1 cellular context compared by ENCODE assay signal in the genomic region with DNA sequence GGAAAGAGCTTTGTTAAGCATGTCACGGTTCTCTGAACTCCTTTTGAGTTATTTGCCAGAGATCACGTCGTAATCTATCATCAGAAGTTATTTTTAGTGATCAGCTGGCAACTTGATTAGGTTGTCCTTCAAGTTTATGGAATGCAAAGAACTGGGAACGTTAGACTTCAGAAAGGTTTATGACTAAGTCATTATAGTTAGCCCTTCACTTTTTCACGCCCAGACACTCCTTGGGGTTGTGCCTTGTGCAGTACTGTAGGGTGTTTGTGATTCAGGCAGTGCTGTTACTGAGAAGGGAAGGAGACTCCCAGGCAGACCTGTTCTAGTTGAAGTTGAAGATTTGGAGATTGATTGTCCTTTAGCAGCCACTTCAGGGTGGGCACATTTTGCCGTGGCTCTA.
TF ChIP-seq lines count a peak whose summit lies in the region.

No MANE protein-coding gene starts in this region.

TF ChIP-seq in GM23338, 12 proteins besides CTCF, POLR2A, EP300 and RAD21:
- TF ChIP-seq JUNB (IDR thresholded peaks at IDR 0.05; ENCODE audit: unreplicated experiment) = no peak
- TF ChIP-seq STAT1 (IDR thresholded peaks at IDR 0.05; ENCODE audit: unreplicated experiment) = no peak
- TF ChIP-seq, protein P1, sequence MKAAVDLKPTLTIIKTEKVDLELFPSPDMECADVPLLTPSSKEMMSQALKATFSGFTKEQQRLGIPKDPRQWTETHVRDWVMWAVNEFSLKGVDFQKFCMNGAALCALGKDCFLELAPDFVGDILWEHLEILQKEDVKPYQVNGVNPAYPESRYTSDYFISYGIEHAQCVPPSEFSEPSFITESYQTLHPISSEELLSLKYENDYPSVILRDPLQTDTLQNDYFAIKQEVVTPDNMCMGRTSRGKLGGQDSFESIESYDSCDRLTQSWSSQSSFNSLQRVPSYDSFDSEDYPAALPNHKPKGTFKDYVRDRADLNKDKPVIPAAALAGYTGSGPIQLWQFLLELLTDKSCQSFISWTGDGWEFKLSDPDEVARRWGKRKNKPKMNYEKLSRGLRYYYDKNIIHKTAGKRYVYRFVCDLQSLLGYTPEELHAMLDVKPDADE (IDR thresholded peaks at IDR 0.05) = no peak
- TF ChIP-seq CREB1 (CRISPR knock-in tag; IDR thresholded peaks at IDR 0.05; ENCODE audit: low read depth) = no peak
- TF ChIP-seq EZH2phosphoT487 (IDR thresholded peaks at IDR 0.05; ENCODE audit: unreplicated experiment) = no peak
- TF ChIP-seq ZNF114 (CRISPR knock-in tag; IDR thresholded peaks at IDR 0.05) = no peak
- no peak for TF ChIP-seq NANOG (IDR thresholded peaks at IDR 0.05; ENCODE audit: borderline replicate concordance)
- no peak for TF ChIP-seq POLR2AphosphoS5 (IDR thresholded peaks at IDR 0.05; ENCODE audit: low read depth)
- TF ChIP-seq EZH2 (IDR thresholded peaks at IDR 0.05; ENCODE audit: low read depth, unreplicated experiment) = no peak
- TF ChIP-seq, protein P2, sequence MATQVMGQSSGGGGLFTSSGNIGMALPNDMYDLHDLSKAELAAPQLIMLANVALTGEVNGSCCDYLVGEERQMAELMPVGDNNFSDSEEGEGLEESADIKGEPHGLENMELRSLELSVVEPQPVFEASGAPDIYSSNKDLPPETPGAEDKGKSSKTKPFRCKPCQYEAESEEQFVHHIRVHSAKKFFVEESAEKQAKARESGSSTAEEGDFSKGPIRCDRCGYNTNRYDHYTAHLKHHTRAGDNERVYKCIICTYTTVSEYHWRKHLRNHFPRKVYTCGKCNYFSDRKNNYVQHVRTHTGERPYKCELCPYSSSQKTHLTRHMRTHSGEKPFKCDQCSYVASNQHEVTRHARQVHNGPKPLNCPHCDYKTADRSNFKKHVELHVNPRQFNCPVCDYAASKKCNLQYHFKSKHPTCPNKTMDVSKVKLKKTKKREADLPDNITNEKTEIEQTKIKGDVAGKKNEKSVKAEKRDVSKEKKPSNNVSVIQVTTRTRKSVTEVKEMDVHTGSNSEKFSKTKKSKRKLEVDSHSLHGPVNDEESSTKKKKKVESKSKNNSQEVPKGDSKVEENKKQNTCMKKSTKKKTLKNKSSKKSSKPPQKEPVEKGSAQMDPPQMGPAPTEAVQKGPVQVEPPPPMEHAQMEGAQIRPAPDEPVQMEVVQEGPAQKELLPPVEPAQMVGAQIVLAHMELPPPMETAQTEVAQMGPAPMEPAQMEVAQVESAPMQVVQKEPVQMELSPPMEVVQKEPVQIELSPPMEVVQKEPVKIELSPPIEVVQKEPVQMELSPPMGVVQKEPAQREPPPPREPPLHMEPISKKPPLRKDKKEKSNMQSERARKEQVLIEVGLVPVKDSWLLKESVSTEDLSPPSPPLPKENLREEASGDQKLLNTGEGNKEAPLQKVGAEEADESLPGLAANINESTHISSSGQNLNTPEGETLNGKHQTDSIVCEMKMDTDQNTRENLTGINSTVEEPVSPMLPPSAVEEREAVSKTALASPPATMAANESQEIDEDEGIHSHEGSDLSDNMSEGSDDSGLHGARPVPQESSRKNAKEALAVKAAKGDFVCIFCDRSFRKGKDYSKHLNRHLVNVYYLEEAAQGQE (IDR thresholded peaks at IDR 0.05; ENCODE audit: unreplicated experiment) = no peak
- TF ChIP-seq, protein P3, sequence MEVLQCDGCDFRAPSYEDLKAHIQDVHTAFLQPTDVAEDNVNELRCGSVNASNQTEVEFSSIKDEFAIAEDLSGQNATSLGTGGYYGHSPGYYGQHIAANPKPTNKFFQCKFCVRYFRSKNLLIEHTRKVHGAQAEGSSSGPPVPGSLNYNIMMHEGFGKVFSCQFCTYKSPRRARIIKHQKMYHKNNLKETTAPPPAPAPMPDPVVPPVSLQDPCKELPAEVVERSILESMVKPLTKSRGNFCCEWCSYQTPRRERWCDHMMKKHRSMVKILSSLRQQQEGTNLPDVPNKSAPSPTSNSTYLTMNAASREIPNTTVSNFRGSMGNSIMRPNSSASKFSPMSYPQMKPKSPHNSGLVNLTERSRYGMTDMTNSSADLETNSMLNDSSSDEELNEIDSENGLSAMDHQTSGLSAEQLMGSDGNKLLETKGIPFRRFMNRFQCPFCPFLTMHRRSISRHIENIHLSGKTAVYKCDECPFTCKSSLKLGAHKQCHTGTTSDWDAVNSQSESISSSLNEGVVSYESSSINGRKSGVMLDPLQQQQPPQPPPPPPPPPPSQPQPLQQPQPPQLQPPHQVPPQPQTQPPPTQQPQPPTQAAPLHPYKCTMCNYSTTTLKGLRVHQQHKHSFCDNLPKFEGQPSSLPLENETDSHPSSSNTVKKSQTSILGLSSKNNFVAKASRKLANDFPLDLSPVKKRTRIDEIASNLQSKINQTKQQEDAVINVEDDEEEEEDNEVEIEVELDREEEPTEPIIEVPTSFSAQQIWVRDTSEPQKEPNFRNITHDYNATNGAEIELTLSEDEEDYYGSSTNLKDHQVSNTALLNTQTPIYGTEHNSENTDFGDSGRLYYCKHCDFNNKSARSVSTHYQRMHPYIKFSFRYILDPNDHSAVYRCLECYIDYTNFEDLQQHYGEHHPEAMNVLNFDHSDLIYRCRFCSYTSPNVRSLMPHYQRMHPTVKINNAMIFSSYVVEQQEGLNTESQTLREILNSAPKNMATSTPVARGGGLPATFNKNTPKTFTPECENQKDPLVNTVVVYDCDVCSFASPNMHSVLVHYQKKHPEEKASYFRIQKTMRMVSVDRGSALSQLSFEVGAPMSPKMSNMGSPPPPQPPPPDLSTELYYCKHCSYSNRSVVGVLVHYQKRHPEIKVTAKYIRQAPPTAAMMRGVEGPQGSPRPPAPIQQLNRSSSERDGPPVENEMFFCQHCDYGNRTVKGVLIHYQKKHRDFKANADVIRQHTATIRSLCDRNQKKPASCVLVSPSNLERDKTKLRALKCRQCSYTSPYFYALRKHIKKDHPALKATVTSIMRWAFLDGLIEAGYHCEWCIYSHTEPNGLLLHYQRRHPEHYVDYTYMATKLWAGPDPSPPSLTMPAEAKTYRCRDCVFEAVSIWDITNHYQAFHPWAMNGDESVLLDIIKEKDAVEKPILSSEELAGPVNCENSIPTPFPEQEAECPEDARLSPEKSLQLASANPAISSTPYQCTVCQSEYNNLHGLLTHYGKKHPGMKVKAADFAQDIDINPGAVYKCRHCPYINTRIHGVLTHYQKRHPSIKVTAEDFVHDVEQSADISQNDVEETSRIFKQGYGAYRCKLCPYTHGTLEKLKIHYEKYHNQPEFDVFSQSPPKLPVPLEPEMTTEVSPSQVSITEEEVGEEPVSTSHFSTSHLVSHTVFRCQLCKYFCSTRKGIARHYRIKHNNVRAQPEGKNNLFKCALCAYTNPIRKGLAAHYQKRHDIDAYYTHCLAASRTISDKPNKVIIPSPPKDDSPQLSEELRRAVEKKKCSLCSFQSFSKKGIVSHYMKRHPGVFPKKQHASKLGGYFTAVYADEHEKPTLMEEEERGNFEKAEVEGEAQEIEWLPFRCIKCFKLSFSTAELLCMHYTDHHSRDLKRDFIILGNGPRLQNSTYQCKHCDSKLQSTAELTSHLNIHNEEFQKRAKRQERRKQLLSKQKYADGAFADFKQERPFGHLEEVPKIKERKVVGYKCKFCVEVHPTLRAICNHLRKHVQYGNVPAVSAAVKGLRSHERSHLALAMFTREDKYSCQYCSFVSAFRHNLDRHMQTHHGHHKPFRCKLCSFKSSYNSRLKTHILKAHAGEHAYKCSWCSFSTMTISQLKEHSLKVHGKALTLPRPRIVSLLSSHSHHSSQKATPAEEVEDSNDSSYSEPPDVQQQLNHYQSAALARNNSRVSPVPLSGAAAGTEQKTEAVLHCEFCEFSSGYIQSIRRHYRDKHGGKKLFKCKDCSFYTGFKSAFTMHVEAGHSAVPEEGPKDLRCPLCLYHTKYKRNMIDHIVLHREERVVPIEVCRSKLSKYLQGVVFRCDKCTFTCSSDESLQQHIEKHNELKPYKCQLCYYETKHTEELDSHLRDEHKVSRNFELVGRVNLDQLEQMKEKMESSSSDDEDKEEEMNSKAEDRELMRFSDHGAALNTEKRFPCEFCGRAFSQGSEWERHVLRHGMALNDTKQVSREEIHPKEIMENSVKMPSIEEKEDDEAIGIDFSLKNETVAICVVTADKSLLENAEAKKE (CRISPR knock-in tag; IDR thresholded peaks at IDR 0.05) = no peak
- no peak for TF ChIP-seq ZNF331 (CRISPR knock-in tag; IDR thresholded peaks at IDR 0.05; ENCODE audit: low read depth)
